ENCODE assay signal across 8 cellular contexts in genomic region chr10:88270871-88271713, GRCh38.
A peak's percentile ranks its signal among the peaks of the same experiment; 100 is the strongest.
DNase-seq lines count a peak whose midpoint lies in the region; ATAC-seq and TF ChIP-seq lines count a peak whose summit lies in the region.

No MANE protein-coding gene starts in this region.

- H3F3A ChIP-seq in GM23248 (ENCODE audit: insufficient read depth) (peaks cover 38% of the 10 kb centered on the region), MM.1S (ENCODE audit: insufficient read depth, low read length) (peaks cover 39% of the 10 kb centered on the region)

- H3K36me3 ChIP-seq in GM23248 (ENCODE audit: low read depth) (no peaks in the 10 kb centered on the region), MM.1S (replicated peaks; ENCODE audit: insufficient read depth, low read length) (no peaks in the 10 kb centered on the region), mucosa of rectum (ENCODE audit: control insufficient read depth in 2 of 2, insufficient read depth in 2 of 2, low read length in 2 of 2) (no peaks in the 10 kb centered on the region), tibial nerve (no peaks in the 10 kb centered on the region)

- DNase-seq in GM23248, result peak; percentile 85
- DNase-seq in MM.1S, result peak; percentile 95
- peak; percentile 12 for DNase-seq in activated naive CD4-positive, alpha-beta T cell treated with anti-CD3 and anti-CD28 coated beads, Interleukin-2, amount 50 U/mL, for 16 hours
- no peak for DNase-seq in NCI-H524 treated with DMSO at 0.1 percent for 48 hours (lab: John Stamatoyannopoulos, UW)
- DNase-seq in SK-N-DZ (ENCODE audit: low spot score), result no peak
- DNase-seq in tibial nerve (ENCODE audit: low spot score in 2 of 2), result no peak

- H2AFZ ChIP-seq in GM23248 (peak overlapping the region; percentile 15; the same call in 1 of the 2 replicates), MM.1S (ENCODE audit: low read length) (peak overlapping the region; percentile 55)

- 28 to 32% methylated on average over 6 of the region's 6 CpGs for WGBS in GM23248 (ENCODE audit: low coverage in 1 of 2, low lambda C conversion rate in 2 of 2, missing lambda C conversion rate in 2 of 2), 2 experiments
- WGBS in tibial nerve, 2 donors, result 59 to 66% methylated on average over 6 of the region's 6 CpGs

- H3K79me2 ChIP-seq in GM23248 (ENCODE audit: insufficient read depth) (no peaks in the 10 kb centered on the region), MM.1S (ENCODE audit: low read length) (no peaks in the 10 kb centered on the region)

- H3K4me3 ChIP-seq in GM23248 (peak overlapping the region; percentile 9), MM.1S (ENCODE audit: low read length) (peak overlapping the region; percentile 50), mucosa of rectum (ENCODE audit: low read length in 2 of 2) (no peak overlapping the region), tibial nerve (no peak overlapping the region)

- TF ChIP-seq EP300 in tibial nerve (IDR thresholded peaks at IDR 0.05), result no peak

- H3K4me2 ChIP-seq in GM23248 (ENCODE audit: unreplicated experiment), result peak overlapping the region; percentile 48
- peak overlapping the region; percentile 88 for H3K4me2 ChIP-seq in MM.1S (ENCODE audit: low read depth, low read length)

- H3K9me3 ChIP-seq in GM23248 (ENCODE audit: low read depth) (no peaks in the 10 kb centered on the region), MM.1S (replicated peaks; ENCODE audit: insufficient read depth, low read length) (no peaks in the 10 kb centered on the region), mucosa of rectum (ENCODE audit: control insufficient read depth in 2 of 2, low read length in 2 of 2) (no peaks in the 10 kb centered on the region), tibial nerve (no peaks in the 10 kb centered on the region)

- H3K9ac ChIP-seq in GM23248 (peak overlapping the region; percentile 31), MM.1S (ENCODE audit: low read length) (peak overlapping the region; percentile 75), mucosa of rectum (ENCODE audit: low read depth in 1 of 2, low read length in 2 of 2) (no peak overlapping the region)

- in situ Hi-C loops in GM23248 (cut with MboI), result no loop called here

- peak; percentile 92 for ATAC-seq in GM18502 (IDR thresholded peaks at IDR 0.05; ENCODE audit: poor library complexity, unreplicated experiment)

- H3K27me3 ChIP-seq in GM23248 (replicated peaks; ENCODE audit: insufficient read depth) (no peaks in the 10 kb centered on the region), MM.1S (replicated peaks; ENCODE audit: insufficient read depth, low read length) (no peaks in the 10 kb centered on the region), mucosa of rectum (ENCODE audit: control insufficient read depth in 2 of 2, insufficient read depth in 2 of 2, low read length in 2 of 2) (no peaks in the 10 kb centered on the region), tibial nerve (no peaks in the 10 kb centered on the region)

- H3K9me2 ChIP-seq in GM23248 (ENCODE audit: insufficient read depth) (no peaks in the 10 kb centered on the region; the same call in 1 of the 2 replicates), MM.1S (replicated peaks; ENCODE audit: insufficient read depth, low read length) (no peaks in the 10 kb centered on the region)

- H3K27ac ChIP-seq in GM23248, result peak overlapping the region; percentile 72
- H3K27ac ChIP-seq in MM.1S (ENCODE audit: low read length), result peak overlapping the region; percentile 99
- H3K27ac ChIP-seq in mucosa of rectum (ENCODE audit: low read depth in 2 of 2, low read length in 2 of 2), result peak overlapping the region; percentile 38 to 44
- H3K27ac ChIP-seq in tibial nerve, result peak overlapping the region in 1 of 4 donors; percentile 19

- H4K20me1 ChIP-seq in GM23248 (ENCODE audit: insufficient read depth) (no peaks in the 10 kb centered on the region), MM.1S (ENCODE audit: insufficient read depth, low read length) (no peaks in the 10 kb centered on the region)

- no peak for TF ChIP-seq POLR2A in tibial nerve (IDR thresholded peaks at IDR 0.05)

- H3K4me1 ChIP-seq in GM23248 (ENCODE audit: insufficient read depth), result peaks cover 36% of the 10 kb centered on the region
- H3K4me1 ChIP-seq in MM.1S (ENCODE audit: low read length), result peaks cover 55% of the 10 kb centered on the region
- peaks cover 0 to 3% of the 10 kb centered on the region in 2 donors for H3K4me1 ChIP-seq in mucosa of rectum (ENCODE audit: control insufficient read depth in 2 of 2, insufficient read depth in 2 of 2, low read length in 2 of 2)
- peaks cover 0 to 20% (median 17%) of the 10 kb centered on the region in 4 donors for H3K4me1 ChIP-seq in tibial nerve

- TF ChIP-seq CTCF in MM.1S (IDR thresholded peaks at IDR 0.05; ENCODE audit: low read length), result no peak
- no peak for TF ChIP-seq CTCF in tibial nerve (IDR thresholded peaks at IDR 0.05)

Comparison
In these comparisons a context has a peak if more than half of its experiments do, and no peak if none do; other contexts are left out.
1. DNase-seq: peak in GM23248 (single experiment), MM.1S (single experiment) and activated naive CD4-positive, alpha-beta T cell treated with anti-CD3 and anti-CD28 coated beads, Interleukin-2, amount 50 U/mL, for 16 hours (single experiment); none in NCI-H524 treated with DMSO at 0.1 percent for 48 hours (single experiment), SK-N-DZ (single experiment) and tibial nerve (0 of 2).
2. H3K4me3 ChIP-seq: peak in GM23248 (single experiment) and MM.1S (single experiment); none in mucosa of rectum (0 of 2) and tibial nerve (0 of 4).
3. H3K9ac ChIP-seq: peak in GM23248 (single experiment) and MM.1S (single experiment); none in mucosa of rectum (0 of 2).